ENCODE assay signal across 12 cellular contexts in genomic region chr19:38816131-38816750, GRCh38.
"Had no signal": no experiment of that assay in that cellular context is flagged by ENCODE, and none has a peak within 500 bp of the region (broad histone marks: within the 10 kb centered on the region; RNA-seq: fewer than 3 reads in every experiment).

No MANE protein-coding gene starts in this region.

- DNase-seq: activated CD4-positive, alpha-beta T cell treated with anti-CD3 and anti-CD28 coated beads, Interleukin-2, amount 10 ng/mL, durations not matched to agents 24 days and 14 days; activated CD8-positive, alpha-beta memory T cell treated with anti-CD3 and anti-CD28 coated beads for 24 hours; activated CD8-positive, alpha-beta memory T cell treated with anti-CD3 and anti-CD28 coated beads, Interleukin-2, amount 50 U/mL, for 48 hours; activated gamma-delta T cell; cerebellar nuclear complex; effector CD4-positive, alpha-beta T cell; heart right ventricle; immature natural killer cell; left ventricle myocardium superior; stimulated activated CD4-positive, alpha-beta T cell treated with anti-CD3 and anti-CD28 coated beads, Interleukin-2, amount 100 ng/mL, for 24 hours had no signal

- H3K4me3 ChIP-seq: esophagus muscularis mucosa, gastroesophageal sphincter, heart right ventricle had no signal

- H3K27ac ChIP-seq: esophagus muscularis mucosa, gastroesophageal sphincter, heart right ventricle had no signal

- H3K27me3 ChIP-seq: esophagus muscularis mucosa, gastroesophageal sphincter, heart right ventricle had no signal

- H3K9me3 ChIP-seq: esophagus muscularis mucosa, gastroesophageal sphincter, heart right ventricle had no signal
